Comparison of ENCODE assay signal across 19 cellular contexts in genomic region chr6:25866011-25866410, GRCh38. TPM values are rescaled to one million over a fixed set of nuclear protein-coding genes. Genes with fewer than 3 reads are reported as not detected.
A peak's percentile ranks its signal among the peaks of the same experiment; 100 is the strongest.
DNase-seq lines count a peak whose midpoint lies in the region; ATAC-seq, FAIRE-seq and TF ChIP-seq lines count a peak whose summit lies in the region.
"Had no signal": no experiment of that assay in that cellular context is flagged by ENCODE, and none has a peak within 500 bp of the region (broad histone marks: within the 10 kb centered on the region; RNA-seq: fewer than 3 reads in every experiment).

No MANE protein-coding gene starts in this region.

- FAIRE-seq in HepG2 (lab: Jason Lieb, UNC), result no peak

- CTCF ChIA-PET in activated CD8-positive, alpha-beta T cell treated with anti-CD3 and anti-CD28 coated beads, Interleukin-2, amount 10 ng/mL, durations not matched to agents 7 days and 5 days (lab: Charles Lee), result interaction anchor here (0.8 to 3.4 kb wide), 3 partner anchors 16 to 146 kb away, joined by 3 to 15 read pairs (median 9); no protein-coding TSS in a partner anchor
- CTCF ChIA-PET in HepG2 (lab: Yijun Ruan, JAX; ENCODE audit: low intra/inter-chr PET ratio, low total read pairs), result no interaction called here

- no peak overlapping the region for H3K27ac ChIP-seq in HepG2 (ENCODE audit: extremely low read length, insufficient read depth, low read length)
- H3K27ac ChIP-seq: adrenal gland, gastroesophageal sphincter, suprapubic skin had no signal

- DNase-seq in activated T-cell treated with anti-CD3 and anti-CD28 coated beads, Interleukin-2, amount 50 U/mL, for 4 hours, result no peak
- DNase-seq in activated T-cell treated with anti-CD3 and anti-CD28 coated beads for 4 hours, result no peak
- peak; percentile 34 for DNase-seq in M059J (ENCODE audit: low read depth)
- DNase-seq in activated CD8-positive, alpha-beta T cell treated with anti-CD3 and anti-CD28 coated beads, Interleukin-2, amount 10 ng/mL, durations not matched to agents 7 days and 5 days, result peak; percentile 47
- no peak for DNase-seq in stimulated activated effector memory CD8-positive, alpha-beta T cell treated with anti-CD3 and anti-CD28 coated beads, Interleukin-12 subunit alpha, Interleukin-12 subunit beta, amount 100 ng/mL, for 72 hours (ENCODE audit: low spot score in 2 of 2)
- no peak for DNase-seq in HepG2 (ENCODE audit: low spot score)
- no peak for DNase-seq in NCI-H2196 (lab: John Stamatoyannopoulos, UW; ENCODE audit: unreplicated experiment)
- DNase-seq: adrenal gland, DMS 273 treated with DMSO at 0.1 percent for 48 hours, MM.1S, NCI-H2081 treated with DMSO at 0.1 percent for 48 hours, NCI-H748 treated with DMSO at 0.1 percent for 48 hours had no signal

- POLR2A ChIA-PET in activated CD8-positive, alpha-beta T cell treated with anti-CD3 and anti-CD28 coated beads, Interleukin-2, amount 10 ng/mL, durations not matched to agents 7 days and 5 days (lab: Charles Lee), result interaction anchor here (1.5 kb wide), 1 partner anchor 154 kb away, joined by 5 read pairs; a partner anchor contains a TSS
- POLR2A ChIA-PET in HepG2 (lab: Yijun Ruan, JAX), result no interaction called here

- H3K9ac ChIP-seq in HepG2 (ENCODE audit: insufficient read depth, low read depth, low read length), result no peak overlapping the region

- no peak overlapping the region for H3K4me2 ChIP-seq in HepG2 (ENCODE audit: low read depth, low read length)

- H3K36me3 ChIP-seq in HepG2 (replicated peaks in 1 of 2; ENCODE audit: control insufficient read depth in 1 of 2, insufficient read depth in 2 of 2, low read length in 2 of 2), result no peaks in the 10 kb centered on the region
- H3K36me3 ChIP-seq: adrenal gland, gastroesophageal sphincter, suprapubic skin had no signal

- TF ChIP-seq CTCF in HepG2 (CRISPR knock-in tag; IDR thresholded peaks at IDR 0.05), result no peak

- no peak for TF ChIP-seq RAD21 in HepG2 (CRISPR knock-in tag; IDR thresholded peaks at IDR 0.05)

- no peak for TF ChIP-seq POLR2A in HepG2 (IDR thresholded peaks at IDR 0.05; ENCODE audit: insufficient read depth in 1 of 2, low read depth in 2 of 2, low read length in 2 of 2)

- in situ Hi-C loops in HepG2 (cut with HindIII; ENCODE audit: extremely low pct_ligation_motif_present, low pct_unique_long_range_greater_than_20kb), result no loop called here

- peak; percentile 40 to 58 for ATAC-seq in activated T-cell treated with anti-CD3 and anti-CD28 coated beads, Interleukin-2, amount 50 U/mL, for 4 hours
- peak; percentile 91 for ATAC-seq in activated CD8-positive, alpha-beta T cell treated with anti-CD3 and anti-CD28 coated beads, Interleukin-2, amount 10 ng/mL, durations not matched to agents 7 days and 5 days
- ATAC-seq in stimulated activated effector memory CD8-positive, alpha-beta T cell treated with anti-CD3 and anti-CD28 coated beads, Interleukin-12 subunit alpha, Interleukin-12 subunit beta, amount 100 ng/mL, for 72 hours, result peak; percentile 87
- ATAC-seq in HepG2 (no peak), GM18519 (IDR thresholded peaks at IDR 0.05; ENCODE audit: low FRiP score, unreplicated experiment) (no peak)
- ATAC-seq: gastroesophageal sphincter had no signal

- peak overlapping the region; percentile 26 for H3K4me3 Mint-ChIP-seq in activated T-cell treated with anti-CD3 and anti-CD28 coated beads, Interleukin-2, amount 50 U/mL, for 4 hours
- peak overlapping the region; percentile 23 for H3K4me3 Mint-ChIP-seq in activated CD8-positive, alpha-beta T cell treated with anti-CD3 and anti-CD28 coated beads, Interleukin-2, amount 10 ng/mL, durations not matched to agents 7 days and 5 days
- no peak overlapping the region for H3K4me3 Mint-ChIP-seq in stimulated activated effector memory CD8-positive, alpha-beta T cell treated with anti-CD3 and anti-CD28 coated beads, Interleukin-12 subunit alpha, Interleukin-12 subunit beta, amount 100 ng/mL, for 72 hours
- H3K4me3 Mint-ChIP-seq: nephron had no signal

- H3K27ac Mint-ChIP-seq in activated CD8-positive, alpha-beta T cell treated with anti-CD3 and anti-CD28 coated beads, Interleukin-2, amount 10 ng/mL, durations not matched to agents 7 days and 5 days, result peak overlapping the region; percentile 68
- no peak overlapping the region for H3K27ac Mint-ChIP-seq in stimulated activated effector memory CD8-positive, alpha-beta T cell treated with anti-CD3 and anti-CD28 coated beads, Interleukin-12 subunit alpha, Interleukin-12 subunit beta, amount 100 ng/mL, for 72 hours

- H3K9me3 Mint-ChIP-seq in activated T-cell treated with anti-CD3 and anti-CD28 coated beads, Interleukin-2, amount 50 U/mL, for 4 hours, result peaks cover 4% of the 10 kb centered on the region
- H3K9me3 Mint-ChIP-seq in activated CD8-positive, alpha-beta T cell treated with anti-CD3 and anti-CD28 coated beads, Interleukin-2, amount 10 ng/mL, durations not matched to agents 7 days and 5 days (ENCODE audit: insufficient read depth), result no peaks in the 10 kb centered on the region
- H3K9me3 Mint-ChIP-seq in stimulated activated effector memory CD8-positive, alpha-beta T cell treated with anti-CD3 and anti-CD28 coated beads, Interleukin-12 subunit alpha, Interleukin-12 subunit beta, amount 100 ng/mL, for 72 hours, result peaks cover 12% of the 10 kb centered on the region
- H3K9me3 Mint-ChIP-seq: nephron had no signal

- peaks cover under 1% of the 10 kb centered on the region for H3K27me3 Mint-ChIP-seq in activated T-cell treated with anti-CD3 and anti-CD28 coated beads, Interleukin-2, amount 50 U/mL, for 4 hours (ENCODE audit: low read depth)
- peaks cover 2% of the 10 kb centered on the region for H3K27me3 Mint-ChIP-seq in activated CD8-positive, alpha-beta T cell treated with anti-CD3 and anti-CD28 coated beads, Interleukin-2, amount 10 ng/mL, durations not matched to agents 7 days and 5 days (ENCODE audit: low read depth)

- TF ChIP-seq EP300 in HepG2 (IDR thresholded peaks at IDR 0.05; ENCODE audit: low read depth in 2 of 2, low read length in 2 of 2) (no peak), HepG2 (CRISPR knock-in tag; IDR thresholded peaks at IDR 0.05; ENCODE audit: borderline replicate concordance) (no peak)

- no peak overlapping the region for H3K4me3 ChIP-seq in HepG2 (replicated peaks in 1 of 3; ENCODE audit: insufficient read depth in 1 of 3, low read depth in 2 of 3, low read length in 3 of 3)
- H3K4me3 ChIP-seq: adrenal gland, gastroesophageal sphincter, lung, suprapubic skin had no signal

- peaks cover 24% of the 10 kb centered on the region for H3K4me1 Mint-ChIP-seq in activated T-cell treated with anti-CD3 and anti-CD28 coated beads, Interleukin-2, amount 50 U/mL, for 4 hours (ENCODE audit: low read depth)
- H3K4me1 Mint-ChIP-seq in activated CD8-positive, alpha-beta T cell treated with anti-CD3 and anti-CD28 coated beads, Interleukin-2, amount 10 ng/mL, durations not matched to agents 7 days and 5 days (ENCODE audit: low read depth), result peaks cover 20% of the 10 kb centered on the region
- peaks cover 29% of the 10 kb centered on the region for H3K4me1 Mint-ChIP-seq in stimulated activated effector memory CD8-positive, alpha-beta T cell treated with anti-CD3 and anti-CD28 coated beads, Interleukin-12 subunit alpha, Interleukin-12 subunit beta, amount 100 ng/mL, for 72 hours

- no TSS peak for BruUV-seq in HepG2 (replicated peaks; lab: Mats Ljungman, UMichigan)

- no peaks in the 10 kb centered on the region for H3K27me3 ChIP-seq in HepG2 (ENCODE audit: control insufficient read depth in 1 of 2, insufficient read depth in 2 of 2, low read length in 2 of 2)
- H3K27me3 ChIP-seq: adrenal gland, suprapubic skin had no signal

- H3K9me3 ChIP-seq in HepG2 (ENCODE audit: low read length), result no peaks in the 10 kb centered on the region
- H3K9me3 ChIP-seq: adrenal gland, gastroesophageal sphincter, suprapubic skin had no signal

- intact Hi-C loops in HepG2 (cut with micrococcal nuclease; ENCODE audit: unreplicated experiment), result no loop called here

- H2AFZ ChIP-seq in HepG2 (ENCODE audit: low read length), result no peak overlapping the region

- no peaks in the 10 kb centered on the region for H3K79me2 ChIP-seq in HepG2 (ENCODE audit: insufficient read depth, low read length)

- peaks cover 14% of the 10 kb centered on the region for H3K4me1 ChIP-seq in HepG2 (ENCODE audit: insufficient read depth, low read length)
- H3K4me1 ChIP-seq: adrenal gland, gastroesophageal sphincter, suprapubic skin had no signal

- H3K36me3 Mint-ChIP-seq in activated T-cell treated with anti-CD3 and anti-CD28 coated beads, Interleukin-2, amount 50 U/mL, for 4 hours (ENCODE audit: insufficient read depth), result no peaks in the 10 kb centered on the region
- H3K36me3 Mint-ChIP-seq in activated CD8-positive, alpha-beta T cell treated with anti-CD3 and anti-CD28 coated beads, Interleukin-2, amount 10 ng/mL, durations not matched to agents 7 days and 5 days (ENCODE audit: low read depth), result peaks cover 2% of the 10 kb centered on the region
- no peaks in the 10 kb centered on the region for H3K36me3 Mint-ChIP-seq in stimulated activated effector memory CD8-positive, alpha-beta T cell treated with anti-CD3 and anti-CD28 coated beads, Interleukin-12 subunit alpha, Interleukin-12 subunit beta, amount 100 ng/mL, for 72 hours

- no peaks in the 10 kb centered on the region for H4K20me1 ChIP-seq in HepG2 (ENCODE audit: insufficient read depth, low read length)

- 80% methylated on average over 3 of the region's 3 CpGs for WGBS in HepG2 (ENCODE audit: low lambda C conversion rate)

RNA-seq across cellular contexts. Expression of gene SLC17A3, which starts 8.0 kb away (rescaled TPM):
- under 1 TPM in 1 of 3 donors, not detected in 2; 0.11 TPM for total RNA-seq in activated T-cell treated with anti-CD3 and anti-CD28 coated beads, Interleukin-2, amount 50 U/mL, for 4 hours
- total RNA-seq in M059J (2014; rRNA removed; shearing (Covaris generic)), result not detected in 2 replicates
- under 1 TPM; 0.21 to 0.55 TPM for total RNA-seq in activated CD8-positive, alpha-beta T cell treated with anti-CD3 and anti-CD28 coated beads, Interleukin-2, amount 10 ng/mL, durations not matched to agents 7 days and 5 days
- 0.09 TPM in 1 of 2 replicates, not detected in the other for total RNA-seq in HepG2 (2016; rRNA removed; fragmentation: Illumina TruSeq; extraction: Trizol)
- total RNA-seq in HepG2 (2016; cell fraction: cytosol; rRNA removed; fragmentation: Illumina TruSeq; extraction: Trizol; ENCODE audit: low read depth), result not detected in 2 replicates
- total RNA-seq in HepG2 (2016; cell fraction: insoluble cytoplasmic fraction; rRNA removed; fragmentation: Illumina TruSeq; extraction: Trizol), result not detected in 2 replicates
- not detected in 2 replicates for total RNA-seq in HepG2 (2016; cell fraction: membrane; rRNA removed; fragmentation: Illumina TruSeq; extraction: Trizol)
- total RNA-seq in HepG2 (2016; cell fraction: nucleus; rRNA removed; fragmentation: Illumina TruSeq; extraction: Trizol), result not detected in 2 replicates
- 0.08 and 0.11 TPM in 2 replicates for polyA plus RNA-seq in HepG2 (2011; rRNA removed)
- 0.05 TPM in 1 of 2 replicates, not detected in the other for polyA plus RNA-seq in HepG2 (2011; cell fraction: cytosol; rRNA removed)
- 0.48 and 0.58 TPM in 2 replicates for polyA plus RNA-seq in HepG2 (2011; cell fraction: nucleus; rRNA removed)
- polyA plus RNA-seq in HepG2 (2012), result 0.60 and 2.0 TPM in 2 replicates
- polyA plus RNA-seq in HepG2 (2016; cell fraction: cytosol; fragmentation: Illumina TruSeq; extraction: Trizol; ENCODE audit: low read depth), result not detected in 2 replicates
- polyA plus RNA-seq in HepG2 (2016; cell fraction: insoluble cytoplasmic fraction; fragmentation: Illumina TruSeq; extraction: Trizol; ENCODE audit: low read depth), result not detected in 2 replicates
- not detected in 2 replicates for polyA plus RNA-seq in HepG2 (2016; cell fraction: membrane; fragmentation: Illumina TruSeq; extraction: Trizol; ENCODE audit: low read depth)
- polyA plus RNA-seq in HepG2 (2016; cell fraction: nucleus; fragmentation: Illumina TruSeq; extraction: Trizol; ENCODE audit: insufficient read depth, low read depth), result not detected in 2 replicates
- not detected in 2 replicates for polyA minus RNA-seq in HepG2 (2011; rRNA and poly(A)+ RNA removed; ENCODE audit: low replicate concordance)
- not detected in 2 replicates for polyA minus RNA-seq in HepG2 (2011; cell fraction: cytosol; rRNA and poly(A)+ RNA removed)
- polyA minus RNA-seq in HepG2 (2011; cell fraction: nucleus; rRNA and poly(A)+ RNA removed), result not detected in 2 replicates
- total RNA-seq: gastroesophageal sphincter, lung, RPMI7951, suprapubic skin had no signal
- polyA plus RNA-seq: lung had no signal

RNA-seq across cellular contexts. Expression of gene SLC17A1, which starts 34.2 kb away (rescaled TPM):
- not detected for total RNA-seq in activated T-cell treated with anti-CD3 and anti-CD28 coated beads, Interleukin-2, amount 50 U/mL, for 4 hours
- not detected in 2 replicates for total RNA-seq in M059J (2014; rRNA removed; shearing (Covaris generic))
- not detected for total RNA-seq in activated CD8-positive, alpha-beta T cell treated with anti-CD3 and anti-CD28 coated beads, Interleukin-2, amount 10 ng/mL, durations not matched to agents 7 days and 5 days
- total RNA-seq in HepG2 (2016; rRNA removed; fragmentation: Illumina TruSeq; extraction: Trizol), result 0.09 TPM in 1 of 2 replicates, not detected in the other
- total RNA-seq in HepG2 (2016; cell fraction: cytosol; rRNA removed; fragmentation: Illumina TruSeq; extraction: Trizol; ENCODE audit: low read depth), result not detected in 2 replicates
- 0.09 TPM in 1 of 2 replicates, not detected in the other for total RNA-seq in HepG2 (2016; cell fraction: insoluble cytoplasmic fraction; rRNA removed; fragmentation: Illumina TruSeq; extraction: Trizol)
- not detected in 2 replicates for total RNA-seq in HepG2 (2016; cell fraction: membrane; rRNA removed; fragmentation: Illumina TruSeq; extraction: Trizol)
- 0.31 TPM in 1 of 2 replicates, not detected in the other for total RNA-seq in HepG2 (2016; cell fraction: nucleus; rRNA removed; fragmentation: Illumina TruSeq; extraction: Trizol)
- 2.1 TPM in 2 replicates for polyA plus RNA-seq in HepG2 (2011; rRNA removed)
- 1.3 and 1.8 TPM in 2 replicates for polyA plus RNA-seq in HepG2 (2011; cell fraction: cytosol; rRNA removed)
- 3.2 and 3.6 TPM in 2 replicates for polyA plus RNA-seq in HepG2 (2011; cell fraction: nucleus; rRNA removed)
- polyA plus RNA-seq in HepG2 (2012), result 6.8 and 19.2 TPM in 2 replicates
- not detected in 2 replicates for polyA plus RNA-seq in HepG2 (2016; cell fraction: cytosol; fragmentation: Illumina TruSeq; extraction: Trizol; ENCODE audit: low read depth)
- not detected in 2 replicates for polyA plus RNA-seq in HepG2 (2016; cell fraction: insoluble cytoplasmic fraction; fragmentation: Illumina TruSeq; extraction: Trizol; ENCODE audit: low read depth)
- not detected in 2 replicates for polyA plus RNA-seq in HepG2 (2016; cell fraction: membrane; fragmentation: Illumina TruSeq; extraction: Trizol; ENCODE audit: low read depth)
- polyA plus RNA-seq in HepG2 (2016; cell fraction: nucleus; fragmentation: Illumina TruSeq; extraction: Trizol; ENCODE audit: insufficient read depth, low read depth), result not detected in 2 replicates
- 2.6 TPM in 1 of 2 replicates, not detected in the other for polyA minus RNA-seq in HepG2 (2011; rRNA and poly(A)+ RNA removed; ENCODE audit: low replicate concordance)
- 0.79 and 1.3 TPM in 2 replicates for polyA minus RNA-seq in HepG2 (2011; cell fraction: cytosol; rRNA and poly(A)+ RNA removed)
- polyA minus RNA-seq in HepG2 (2011; cell fraction: nucleus; rRNA and poly(A)+ RNA removed), result 4.0 and 6.5 TPM in 2 replicates
- total RNA-seq: gastroesophageal sphincter, lung, RPMI7951, suprapubic skin had no signal
- polyA plus RNA-seq: AG04450, lung had no signal

Comparison
In these comparisons a context has a peak if more than half of its experiments do, and no peak if none do; other contexts are left out.
1. ATAC-seq: peak in activated T-cell treated with anti-CD3 and anti-CD28 coated beads, Interleukin-2, amount 50 U/mL, for 4 hours (2 of 2), activated CD8-positive, alpha-beta T cell treated with anti-CD3 and anti-CD28 coated beads, Interleukin-2, amount 10 ng/mL, durations not matched to agents 7 days and 5 days (single experiment) and stimulated activated effector memory CD8-positive, alpha-beta T cell treated with anti-CD3 and anti-CD28 coated beads, Interleukin-12 subunit alpha, Interleukin-12 subunit beta, amount 100 ng/mL, for 72 hours (single experiment); none in HepG2 (single experiment) and GM18519 (single experiment).
2. DNase-seq: peak in M059J (single experiment) and activated CD8-positive, alpha-beta T cell treated with anti-CD3 and anti-CD28 coated beads, Interleukin-2, amount 10 ng/mL, durations not matched to agents 7 days and 5 days (single experiment); none in activated T-cell treated with anti-CD3 and anti-CD28 coated beads, Interleukin-2, amount 50 U/mL, for 4 hours (single experiment), activated T-cell treated with anti-CD3 and anti-CD28 coated beads for 4 hours (single experiment), stimulated activated effector memory CD8-positive, alpha-beta T cell treated with anti-CD3 and anti-CD28 coated beads, Interleukin-12 subunit alpha, Interleukin-12 subunit beta, amount 100 ng/mL, for 72 hours (0 of 2), HepG2 (single experiment) and NCI-H2196 (single experiment).